Comparison of ENCODE assay signal across 8 cellular contexts in the genomic region with DNA sequence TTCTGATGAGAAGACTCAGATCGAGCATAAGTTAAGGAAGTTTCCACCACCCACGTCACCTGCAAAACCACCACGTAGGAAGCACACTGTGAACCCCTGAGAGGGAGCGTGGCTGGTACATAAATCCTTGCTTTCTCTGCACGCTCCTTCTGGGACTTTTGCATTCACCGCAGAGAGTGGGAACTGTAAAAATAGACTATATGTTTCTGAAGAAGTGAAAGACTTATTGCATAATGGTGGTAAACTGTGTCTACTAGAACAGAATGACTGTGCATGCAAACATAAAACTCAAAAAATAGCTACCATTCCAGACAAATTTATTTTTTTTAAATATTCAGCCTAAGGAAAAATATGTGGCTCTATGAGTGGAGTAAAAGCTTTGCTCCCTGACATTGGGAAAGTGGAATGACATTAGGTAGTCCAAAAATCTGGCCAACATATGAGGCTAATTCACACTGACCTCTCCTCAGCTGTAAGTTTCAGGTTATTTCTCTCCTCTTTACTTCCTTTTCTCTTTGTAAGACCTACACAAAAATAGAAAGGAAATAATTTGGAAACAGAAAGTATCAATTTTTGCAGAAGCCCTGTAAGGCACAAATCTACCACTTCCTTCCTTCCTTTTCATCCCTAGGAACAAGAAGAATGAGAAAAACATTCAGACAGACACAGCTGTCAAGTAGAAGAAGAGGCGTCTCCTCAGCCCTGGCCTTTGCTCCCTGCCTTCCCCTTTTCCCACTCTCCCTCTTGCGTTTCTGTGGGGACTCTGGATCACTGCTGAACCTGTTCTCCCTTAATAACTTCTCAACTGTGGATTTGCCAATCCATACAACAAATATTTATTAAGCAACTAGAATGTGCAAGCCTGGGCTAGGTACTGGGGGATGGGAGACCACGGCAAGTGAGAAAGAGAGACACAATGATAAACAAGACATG.
A peak's percentile ranks its signal among the peaks of the same experiment; 100 is the strongest.
DNase-seq lines count a peak whose midpoint lies in the region; ATAC-seq and TF ChIP-seq lines count a peak whose summit lies in the region.

No MANE protein-coding gene starts in this region.

- no peak overlapping the region for H3K4me3 Mint-ChIP-seq in nephron

- DNase-seq in AML-193 (lab: John Stamatoyannopoulos, UW) (peak; percentile 49 to 67), SHP77 treated with DMSO at 0.1 percent for 48 hours (lab: John Stamatoyannopoulos, UW) (no peak), DMS79 (lab: John Stamatoyannopoulos, UW) (no peak), HPDE6-E6E7 (ENCODE audit: extremely low spot score) (no peak)
- peak; percentile 30 for DNase-seq in activated T-cell treated with anti-CD3 and anti-CD28 coated beads, Interleukin-2, amount 50 U/mL, for 1 hour

- ATAC-seq in GM19452 (IDR thresholded peaks at IDR 0.05; ENCODE audit: unreplicated experiment) (peak; percentile 83), HG03469 (IDR thresholded peaks at IDR 0.05; ENCODE audit: unreplicated experiment) (peak; percentile 62)

- H3K36me3 Mint-ChIP-seq in nephron (ENCODE audit: low read depth): no peaks in the 10 kb centered on the region

- H3K4me1 Mint-ChIP-seq in nephron: peaks cover 19% of the 10 kb centered on the region

- H3K27me3 Mint-ChIP-seq in nephron (ENCODE audit: low read depth): peaks cover 6% of the 10 kb centered on the region

- peak overlapping the region in 2 of 3 experiments; percentile 68 to 80 for H3K27ac Mint-ChIP-seq in nephron

- TF ChIP-seq CTCF in nephron (IDR thresholded peaks at IDR 0.05; ENCODE audit: unreplicated experiment in 3 of 3): no peak

- peaks cover 13% of the 10 kb centered on the region for H3K9me3 Mint-ChIP-seq in nephron

Comparison
In these comparisons a context has a peak if more than half of its experiments do, and no peak if none do; other contexts are left out.
1. DNase-seq: peak in AML-193 (2 of 2) and activated T-cell treated with anti-CD3 and anti-CD28 coated beads, Interleukin-2, amount 50 U/mL, for 1 hour (single experiment); none in SHP77 treated with DMSO at 0.1 percent for 48 hours (single experiment), DMS79 (single experiment) and HPDE6-E6E7 (single experiment).